23 cellular contexts compared by ENCODE assay signal in genomic region chr4:126790633-126791032, GRCh38.
A peak's percentile ranks its signal among the peaks of the same experiment; 100 is the strongest.
DNase-seq lines count a peak whose midpoint lies in the region; TF ChIP-seq lines count a peak whose summit lies in the region.
"Had no signal": no experiment of that assay in that cellular context is flagged by ENCODE, and none has a peak within 500 bp of the region (broad histone marks: within the 10 kb centered on the region; RNA-seq: fewer than 3 reads in every experiment).

No MANE protein-coding gene starts in this region.

- no peak overlapping the region for H3K27ac ChIP-seq in PC-9
- H3K27ac ChIP-seq: C4-2B, heart left ventricle, neural progenitor cell, testis, vagina had no signal

- no peaks in the 10 kb centered on the region for H3K27me3 ChIP-seq in BJ (ENCODE audit: control insufficient read depth, insufficient read depth, low read length)
- no peaks in the 10 kb centered on the region for H3K27me3 ChIP-seq in PC-9 (ENCODE audit: insufficient read depth, low read depth)
- H3K27me3 ChIP-seq: heart left ventricle, neural progenitor cell, testis, vagina had no signal

- H3K4me3 ChIP-seq in BJ (ENCODE audit: low read depth, low read length): no peak overlapping the region
- no peak overlapping the region for H3K4me3 ChIP-seq in PC-9
- H3K4me3 ChIP-seq in retinal pigment epithelial cell (ENCODE audit: low read length): no peak overlapping the region
- H3K4me3 ChIP-seq: heart left ventricle, neural progenitor cell, testis, vagina had no signal

- H3K36me3 ChIP-seq in BJ (ENCODE audit: control insufficient read depth, insufficient read depth, low read length): no peaks in the 10 kb centered on the region
- no peaks in the 10 kb centered on the region for H3K36me3 ChIP-seq in PC-9 (ENCODE audit: low read depth)
- H3K36me3 ChIP-seq: heart left ventricle, neural progenitor cell, vagina had no signal

- H4K20me1 ChIP-seq in PC-9 (ENCODE audit: insufficient read depth): no peaks in the 10 kb centered on the region

- POLR2A ChIA-PET in BJ (lab: Charles Lee): no interaction called here
- POLR2A ChIA-PET in PC-9 (lab: Charles Lee; ENCODE audit: unreplicated experiment): no interaction called here

- H3K9me3 ChIP-seq in PC-9 (ENCODE audit: insufficient read depth, low read depth): no peaks in the 10 kb centered on the region
- H3K9me3 ChIP-seq: heart left ventricle, testis, vagina had no signal

- no peaks in the 10 kb centered on the region for H3K9me2 ChIP-seq in PC-9 (ENCODE audit: insufficient read depth)

- H3F3A ChIP-seq in PC-9 (ENCODE audit: insufficient read depth, low read depth): no peaks in the 10 kb centered on the region

- no TSS peak for BruUV-seq in PC-9 (replicated peaks; lab: Mats Ljungman, UMichigan)

- H2AFZ ChIP-seq in PC-9: peak overlapping the region; percentile 9; the same call in 1 of the 2 replicates
- H2AFZ ChIP-seq: neural progenitor cell had no signal

- TF ChIP-seq CTCF in BJ (IDR thresholded peaks at IDR 0.05; ENCODE audit: insufficient read depth, low read depth, low read length) (0 out of 2 replicates have a peak, but pooled peaks have one; percentile 11), PC-9 (conservative IDR thresholded peaks at IDR 0.05) (no peak), retinal pigment epithelial cell (conservative IDR thresholded peaks at IDR 0.05; ENCODE audit: low read depth, low read length) (peak; percentile 10)

- DNase-seq in BJ (ENCODE audit: low read depth) (no peak), PC-9 (no peak), fibroblast of gingiva (ENCODE audit: low read depth) (peak; percentile 24), retinal pigment epithelial cell (ENCODE audit: low read depth) (no peak), AML-193 (lab: John Stamatoyannopoulos, UW) (no peak), posterior cingulate gyrus (no peak), NCI-H128 (lab: John Stamatoyannopoulos, UW; ENCODE audit: unreplicated experiment) (no peak)
- DNase-seq: activated B cell treated with CpG ODN at 0.5 μM for 24 hours; activated CD4-positive, alpha-beta T cell treated with anti-CD3 and anti-CD28 coated beads, Interleukin-2, amount 50 U/mL, for 48 hours; activated CD8-positive, alpha-beta memory T cell treated with anti-CD3 and anti-CD28 coated beads, Interleukin-2, amount 50 U/mL, for 48 hours; activated naive CD8-positive, alpha-beta T cell treated with anti-CD3 and anti-CD28 coated beads for 36 hours; Calu3; heart left ventricle; NCI-H1436 treated with DMSO at 0.1 percent for 48 hours; NCI-H524; RPMI8226; small intestine; stimulated activated CD4-positive, alpha-beta T cell treated with anti-CD3 and anti-CD28 coated beads, Interleukin-2, amount 100 ng/mL, for 48 hours; stimulated activated naive B cell treated with anti-CD40 and anti-IgM and Interleukin-4, amounts not matched to agents 10 μg/mL and 1 μg/mL and 100 μg/mL, for 72 hours; testis had no signal

- no peak overlapping the region for H3K4me2 ChIP-seq in PC-9
- H3K4me2 ChIP-seq: neural progenitor cell had no signal

- CTCF ChIA-PET in BJ (lab: Yijun Ruan, JAX): no interaction called here
- CTCF ChIA-PET in PC-9 (lab: Charles Lee): no interaction called here

- intact Hi-C loops in PC-9 (cut with micrococcal nuclease; ENCODE audit: unreplicated experiment) (no loop called here), posterior cingulate gyrus (cut with DNase I) (no loop called here)

- no peaks in the 10 kb centered on the region for H3K79me2 ChIP-seq in PC-9 (ENCODE audit: low read depth)

- H3K4me1 ChIP-seq in PC-9 (replicated peaks; ENCODE audit: insufficient read depth): no peaks in the 10 kb centered on the region
- H3K4me1 ChIP-seq: heart left ventricle, neural progenitor cell, testis, vagina had no signal
